2 cellular contexts compared by ENCODE assay signal in the genomic region with DNA sequence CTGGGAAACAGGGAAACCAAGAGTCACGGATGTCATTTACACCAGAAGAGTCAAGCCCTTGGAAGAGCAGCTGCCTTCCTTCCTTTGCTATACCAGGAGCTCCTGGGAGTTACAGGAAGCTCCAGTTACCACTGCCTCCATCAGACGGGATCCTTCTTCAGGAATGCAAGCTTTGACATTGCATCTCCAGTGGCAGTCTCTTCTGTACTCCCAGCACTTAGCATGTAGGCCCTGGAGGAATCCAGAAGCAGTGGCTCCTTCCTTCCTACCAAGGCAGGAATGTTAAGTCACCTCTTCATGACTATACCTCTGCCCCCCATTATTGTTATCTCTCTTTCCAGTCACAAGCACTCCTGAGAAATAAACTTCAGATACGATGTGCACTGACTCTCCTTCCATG.
TF ChIP-seq lines count a peak whose summit lies in the region.

No MANE protein-coding gene starts in this region.

TF ChIP-seq in GM23338, 12 proteins besides CTCF, POLR2A, EP300 and RAD21 (continued from another document):
- TF ChIP-seq, protein P1, sequence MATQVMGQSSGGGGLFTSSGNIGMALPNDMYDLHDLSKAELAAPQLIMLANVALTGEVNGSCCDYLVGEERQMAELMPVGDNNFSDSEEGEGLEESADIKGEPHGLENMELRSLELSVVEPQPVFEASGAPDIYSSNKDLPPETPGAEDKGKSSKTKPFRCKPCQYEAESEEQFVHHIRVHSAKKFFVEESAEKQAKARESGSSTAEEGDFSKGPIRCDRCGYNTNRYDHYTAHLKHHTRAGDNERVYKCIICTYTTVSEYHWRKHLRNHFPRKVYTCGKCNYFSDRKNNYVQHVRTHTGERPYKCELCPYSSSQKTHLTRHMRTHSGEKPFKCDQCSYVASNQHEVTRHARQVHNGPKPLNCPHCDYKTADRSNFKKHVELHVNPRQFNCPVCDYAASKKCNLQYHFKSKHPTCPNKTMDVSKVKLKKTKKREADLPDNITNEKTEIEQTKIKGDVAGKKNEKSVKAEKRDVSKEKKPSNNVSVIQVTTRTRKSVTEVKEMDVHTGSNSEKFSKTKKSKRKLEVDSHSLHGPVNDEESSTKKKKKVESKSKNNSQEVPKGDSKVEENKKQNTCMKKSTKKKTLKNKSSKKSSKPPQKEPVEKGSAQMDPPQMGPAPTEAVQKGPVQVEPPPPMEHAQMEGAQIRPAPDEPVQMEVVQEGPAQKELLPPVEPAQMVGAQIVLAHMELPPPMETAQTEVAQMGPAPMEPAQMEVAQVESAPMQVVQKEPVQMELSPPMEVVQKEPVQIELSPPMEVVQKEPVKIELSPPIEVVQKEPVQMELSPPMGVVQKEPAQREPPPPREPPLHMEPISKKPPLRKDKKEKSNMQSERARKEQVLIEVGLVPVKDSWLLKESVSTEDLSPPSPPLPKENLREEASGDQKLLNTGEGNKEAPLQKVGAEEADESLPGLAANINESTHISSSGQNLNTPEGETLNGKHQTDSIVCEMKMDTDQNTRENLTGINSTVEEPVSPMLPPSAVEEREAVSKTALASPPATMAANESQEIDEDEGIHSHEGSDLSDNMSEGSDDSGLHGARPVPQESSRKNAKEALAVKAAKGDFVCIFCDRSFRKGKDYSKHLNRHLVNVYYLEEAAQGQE (IDR thresholded peaks at IDR 0.05; ENCODE audit: unreplicated experiment) = no peak
- TF ChIP-seq, protein P2, sequence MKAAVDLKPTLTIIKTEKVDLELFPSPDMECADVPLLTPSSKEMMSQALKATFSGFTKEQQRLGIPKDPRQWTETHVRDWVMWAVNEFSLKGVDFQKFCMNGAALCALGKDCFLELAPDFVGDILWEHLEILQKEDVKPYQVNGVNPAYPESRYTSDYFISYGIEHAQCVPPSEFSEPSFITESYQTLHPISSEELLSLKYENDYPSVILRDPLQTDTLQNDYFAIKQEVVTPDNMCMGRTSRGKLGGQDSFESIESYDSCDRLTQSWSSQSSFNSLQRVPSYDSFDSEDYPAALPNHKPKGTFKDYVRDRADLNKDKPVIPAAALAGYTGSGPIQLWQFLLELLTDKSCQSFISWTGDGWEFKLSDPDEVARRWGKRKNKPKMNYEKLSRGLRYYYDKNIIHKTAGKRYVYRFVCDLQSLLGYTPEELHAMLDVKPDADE (IDR thresholded peaks at IDR 0.05) = no peak
- TF ChIP-seq ZNF331 (CRISPR knock-in tag; IDR thresholded peaks at IDR 0.05; ENCODE audit: low read depth) = no peak
- TF ChIP-seq, protein P3, sequence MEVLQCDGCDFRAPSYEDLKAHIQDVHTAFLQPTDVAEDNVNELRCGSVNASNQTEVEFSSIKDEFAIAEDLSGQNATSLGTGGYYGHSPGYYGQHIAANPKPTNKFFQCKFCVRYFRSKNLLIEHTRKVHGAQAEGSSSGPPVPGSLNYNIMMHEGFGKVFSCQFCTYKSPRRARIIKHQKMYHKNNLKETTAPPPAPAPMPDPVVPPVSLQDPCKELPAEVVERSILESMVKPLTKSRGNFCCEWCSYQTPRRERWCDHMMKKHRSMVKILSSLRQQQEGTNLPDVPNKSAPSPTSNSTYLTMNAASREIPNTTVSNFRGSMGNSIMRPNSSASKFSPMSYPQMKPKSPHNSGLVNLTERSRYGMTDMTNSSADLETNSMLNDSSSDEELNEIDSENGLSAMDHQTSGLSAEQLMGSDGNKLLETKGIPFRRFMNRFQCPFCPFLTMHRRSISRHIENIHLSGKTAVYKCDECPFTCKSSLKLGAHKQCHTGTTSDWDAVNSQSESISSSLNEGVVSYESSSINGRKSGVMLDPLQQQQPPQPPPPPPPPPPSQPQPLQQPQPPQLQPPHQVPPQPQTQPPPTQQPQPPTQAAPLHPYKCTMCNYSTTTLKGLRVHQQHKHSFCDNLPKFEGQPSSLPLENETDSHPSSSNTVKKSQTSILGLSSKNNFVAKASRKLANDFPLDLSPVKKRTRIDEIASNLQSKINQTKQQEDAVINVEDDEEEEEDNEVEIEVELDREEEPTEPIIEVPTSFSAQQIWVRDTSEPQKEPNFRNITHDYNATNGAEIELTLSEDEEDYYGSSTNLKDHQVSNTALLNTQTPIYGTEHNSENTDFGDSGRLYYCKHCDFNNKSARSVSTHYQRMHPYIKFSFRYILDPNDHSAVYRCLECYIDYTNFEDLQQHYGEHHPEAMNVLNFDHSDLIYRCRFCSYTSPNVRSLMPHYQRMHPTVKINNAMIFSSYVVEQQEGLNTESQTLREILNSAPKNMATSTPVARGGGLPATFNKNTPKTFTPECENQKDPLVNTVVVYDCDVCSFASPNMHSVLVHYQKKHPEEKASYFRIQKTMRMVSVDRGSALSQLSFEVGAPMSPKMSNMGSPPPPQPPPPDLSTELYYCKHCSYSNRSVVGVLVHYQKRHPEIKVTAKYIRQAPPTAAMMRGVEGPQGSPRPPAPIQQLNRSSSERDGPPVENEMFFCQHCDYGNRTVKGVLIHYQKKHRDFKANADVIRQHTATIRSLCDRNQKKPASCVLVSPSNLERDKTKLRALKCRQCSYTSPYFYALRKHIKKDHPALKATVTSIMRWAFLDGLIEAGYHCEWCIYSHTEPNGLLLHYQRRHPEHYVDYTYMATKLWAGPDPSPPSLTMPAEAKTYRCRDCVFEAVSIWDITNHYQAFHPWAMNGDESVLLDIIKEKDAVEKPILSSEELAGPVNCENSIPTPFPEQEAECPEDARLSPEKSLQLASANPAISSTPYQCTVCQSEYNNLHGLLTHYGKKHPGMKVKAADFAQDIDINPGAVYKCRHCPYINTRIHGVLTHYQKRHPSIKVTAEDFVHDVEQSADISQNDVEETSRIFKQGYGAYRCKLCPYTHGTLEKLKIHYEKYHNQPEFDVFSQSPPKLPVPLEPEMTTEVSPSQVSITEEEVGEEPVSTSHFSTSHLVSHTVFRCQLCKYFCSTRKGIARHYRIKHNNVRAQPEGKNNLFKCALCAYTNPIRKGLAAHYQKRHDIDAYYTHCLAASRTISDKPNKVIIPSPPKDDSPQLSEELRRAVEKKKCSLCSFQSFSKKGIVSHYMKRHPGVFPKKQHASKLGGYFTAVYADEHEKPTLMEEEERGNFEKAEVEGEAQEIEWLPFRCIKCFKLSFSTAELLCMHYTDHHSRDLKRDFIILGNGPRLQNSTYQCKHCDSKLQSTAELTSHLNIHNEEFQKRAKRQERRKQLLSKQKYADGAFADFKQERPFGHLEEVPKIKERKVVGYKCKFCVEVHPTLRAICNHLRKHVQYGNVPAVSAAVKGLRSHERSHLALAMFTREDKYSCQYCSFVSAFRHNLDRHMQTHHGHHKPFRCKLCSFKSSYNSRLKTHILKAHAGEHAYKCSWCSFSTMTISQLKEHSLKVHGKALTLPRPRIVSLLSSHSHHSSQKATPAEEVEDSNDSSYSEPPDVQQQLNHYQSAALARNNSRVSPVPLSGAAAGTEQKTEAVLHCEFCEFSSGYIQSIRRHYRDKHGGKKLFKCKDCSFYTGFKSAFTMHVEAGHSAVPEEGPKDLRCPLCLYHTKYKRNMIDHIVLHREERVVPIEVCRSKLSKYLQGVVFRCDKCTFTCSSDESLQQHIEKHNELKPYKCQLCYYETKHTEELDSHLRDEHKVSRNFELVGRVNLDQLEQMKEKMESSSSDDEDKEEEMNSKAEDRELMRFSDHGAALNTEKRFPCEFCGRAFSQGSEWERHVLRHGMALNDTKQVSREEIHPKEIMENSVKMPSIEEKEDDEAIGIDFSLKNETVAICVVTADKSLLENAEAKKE (CRISPR knock-in tag; IDR thresholded peaks at IDR 0.05) = 0 out of 2 replicates have a peak, but pooled peaks have one; percentile 8

TF ChIP-seq in WTC11, 78 proteins besides CTCF, POLR2A, EP300 and RAD21 (continued from another document):
- TF ChIP-seq TEAD4 (CRISPR knock-in tag; IDR thresholded peaks at IDR 0.05) (no peak), KAT7 (CRISPR knock-in tag; IDR thresholded peaks at IDR 0.05; ENCODE audit: borderline replicate concordance) (no peak), ZNF219 (CRISPR knock-in tag; IDR thresholded peaks at IDR 0.05; ENCODE audit: borderline replicate concordance) (no peak), GRHL2 (CRISPR knock-in tag; IDR thresholded peaks at IDR 0.05; ENCODE audit: insufficient replicate concordance, severe bottlenecking) (no peak), ZBTB21 (CRISPR knock-in tag; IDR thresholded peaks at IDR 0.05; ENCODE audit: borderline replicate concordance) (no peak), JUN (CRISPR knock-in tag; IDR thresholded peaks at IDR 0.05) (no peak), ZNF263 (CRISPR knock-in tag; IDR thresholded peaks at IDR 0.05; ENCODE audit: low read depth) (no peak), FOXK1 (CRISPR knock-in tag; IDR thresholded peaks at IDR 0.05) (no peak), NFATC4 (CRISPR knock-in tag; IDR thresholded peaks at IDR 0.05) (no peak), MYBL2 (CRISPR knock-in tag; IDR thresholded peaks at IDR 0.05) (no peak), TEAD1 (CRISPR knock-in tag; IDR thresholded peaks at IDR 0.05) (no peak), HMGA2 (CRISPR knock-in tag; IDR thresholded peaks at IDR 0.05) (no peak), GTF2I (CRISPR knock-in tag; conservative IDR thresholded peaks at IDR 0.05) (no peak), PRRX2 (CRISPR knock-in tag; IDR thresholded peaks at IDR 0.05) (no peak)
- TF ChIP-seq, protein P4, sequence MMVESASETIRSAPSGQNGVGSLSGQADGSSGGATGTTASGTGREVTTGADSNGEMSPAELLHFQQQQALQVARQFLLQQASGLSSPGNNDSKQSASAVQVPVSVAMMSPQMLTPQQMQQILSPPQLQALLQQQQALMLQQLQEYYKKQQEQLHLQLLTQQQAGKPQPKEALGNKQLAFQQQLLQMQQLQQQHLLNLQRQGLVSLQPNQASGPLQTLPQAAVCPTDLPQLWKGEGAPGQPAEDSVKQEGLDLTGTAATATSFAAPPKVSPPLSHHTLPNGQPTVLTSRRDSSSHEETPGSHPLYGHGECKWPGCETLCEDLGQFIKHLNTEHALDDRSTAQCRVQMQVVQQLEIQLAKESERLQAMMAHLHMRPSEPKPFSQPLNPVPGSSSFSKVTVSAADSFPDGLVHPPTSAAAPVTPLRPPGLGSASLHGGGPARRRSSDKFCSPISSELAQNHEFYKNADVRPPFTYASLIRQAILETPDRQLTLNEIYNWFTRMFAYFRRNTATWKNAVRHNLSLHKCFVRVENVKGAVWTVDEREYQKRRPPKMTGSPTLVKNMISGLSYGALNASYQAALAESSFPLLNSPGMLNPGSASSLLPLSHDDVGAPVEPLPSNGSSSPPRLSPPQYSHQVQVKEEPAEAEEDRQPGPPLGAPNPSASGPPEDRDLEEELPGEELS (CRISPR knock-in tag; IDR thresholded peaks at IDR 0.05) = no peak
- TF ChIP-seq, protein P5, sequence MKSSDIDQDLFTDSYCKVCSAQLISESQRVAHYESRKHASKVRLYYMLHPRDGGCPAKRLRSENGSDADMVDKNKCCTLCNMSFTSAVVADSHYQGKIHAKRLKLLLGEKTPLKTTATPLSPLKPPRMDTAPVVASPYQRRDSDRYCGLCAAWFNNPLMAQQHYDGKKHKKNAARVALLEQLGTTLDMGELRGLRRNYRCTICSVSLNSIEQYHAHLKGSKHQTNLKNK (CRISPR knock-in tag; IDR thresholded peaks at IDR 0.05) = no peak
